ENCODE assay signal across 22 cellular contexts in genomic region chr13:52109096-52109495, GRCh38. TPM values are rescaled to one million over a fixed set of nuclear protein-coding genes. Genes with fewer than 3 reads are reported as not detected.
A peak's percentile ranks its signal among the peaks of the same experiment; 100 is the strongest.
DNase-seq lines count a peak whose midpoint lies in the region; ATAC-seq and TF ChIP-seq lines count a peak whose summit lies in the region.
"Had no signal": no experiment of that assay in that cellular context is flagged by ENCODE, and none has a peak within 500 bp of the region (broad histone marks: within the 10 kb centered on the region; RNA-seq: fewer than 3 reads in every experiment).

No MANE protein-coding gene starts in this region.

- no peak overlapping the region for H3K4me3 ChIP-seq in HUES48 (ENCODE audit: low read depth, low read length)
- H3K4me3 ChIP-seq in hepatocyte, result no peak overlapping the region
- H3K4me3 ChIP-seq in mesendoderm (ENCODE audit: low read length), result no peak overlapping the region
- H3K4me3 ChIP-seq: BLaER1 had no signal

- H2AFZ ChIP-seq in hepatocyte, result no peak overlapping the region

- no peak overlapping the region for H3K56ac ChIP-seq in mesendoderm (ENCODE audit: low read length)

- H3K36me3 ChIP-seq in HUES48 (ENCODE audit: control insufficient read depth, insufficient read depth, low read length) (no peaks in the 10 kb centered on the region), hepatocyte (replicated peaks; ENCODE audit: insufficient read depth, low read depth) (no peaks in the 10 kb centered on the region), mesendoderm (ENCODE audit: control insufficient read depth, insufficient read depth, low read length) (no peaks in the 10 kb centered on the region)
- H3K36me3 ChIP-seq: BLaER1 had no signal

- H3K79me1 ChIP-seq in mesendoderm (ENCODE audit: low read length), result no peaks in the 10 kb centered on the region

- H3K23ac ChIP-seq in mesendoderm (ENCODE audit: low read length), result no peak overlapping the region

- H3K9ac ChIP-seq in HUES48 (ENCODE audit: low read depth, low read length), result no peak overlapping the region
- no peak overlapping the region for H3K9ac ChIP-seq in mesendoderm (ENCODE audit: low read length)
- H3K9ac ChIP-seq: BLaER1 had no signal

- no peaks in the 10 kb centered on the region for H3K9me2 ChIP-seq in hepatocyte (replicated peaks; ENCODE audit: insufficient read depth)

- H3K4me2 ChIP-seq in hepatocyte (no peak overlapping the region), mesendoderm (ENCODE audit: low read length) (no peak overlapping the region)
- H3K4me2 ChIP-seq: BLaER1 had no signal

- no peak overlapping the region for H2BK120ac ChIP-seq in mesendoderm (ENCODE audit: low read depth, low read length)

- H2AK5ac ChIP-seq in mesendoderm (ENCODE audit: low read length), result no peak overlapping the region

- no peak overlapping the region for H3K18ac ChIP-seq in mesendoderm (ENCODE audit: low read length)

- H3K9me3 ChIP-seq in HUES48 (ENCODE audit: control insufficient read depth, insufficient read depth, low read length), result no peaks in the 10 kb centered on the region; the same call in 1 of the 2 replicates
- H3K9me3 ChIP-seq in hepatocyte (ENCODE audit: low read depth), result no peaks in the 10 kb centered on the region
- H3K9me3 ChIP-seq: BLaER1 had no signal

- no peaks in the 10 kb centered on the region for H3K27me3 ChIP-seq in HUES48 (ENCODE audit: control insufficient read depth, insufficient read depth, low read length)
- H3K27me3 ChIP-seq in hepatocyte, result no peaks in the 10 kb centered on the region
- H3K27me3 ChIP-seq in mesendoderm (ENCODE audit: insufficient read depth, low read length, poor library complexity), result no peaks in the 10 kb centered on the region
- H3K27me3 ChIP-seq: BLaER1 had no signal

- no peak overlapping the region for H4K8ac ChIP-seq in mesendoderm (ENCODE audit: low read depth, low read length)

- no peak for TF ChIP-seq CTCF in hepatocyte (IDR thresholded peaks at IDR 0.05; ENCODE audit: poor library complexity)

- H3K79me2 ChIP-seq in hepatocyte (no peaks in the 10 kb centered on the region), mesendoderm (ENCODE audit: control insufficient read depth, insufficient read depth, low read length) (no peaks in the 10 kb centered on the region)

- H3K4ac ChIP-seq in mesendoderm (ENCODE audit: low read depth, low read length), result no peak overlapping the region

- H3K4me1 ChIP-seq in HUES48 (ENCODE audit: control insufficient read depth, insufficient read depth, low read length), result no peaks in the 10 kb centered on the region
- peaks cover 11% of the 10 kb centered on the region for H3K4me1 ChIP-seq in hepatocyte (ENCODE audit: insufficient read depth)
- H3K4me1 ChIP-seq in mesendoderm (ENCODE audit: control insufficient read depth, low read depth, low read length), result no peaks in the 10 kb centered on the region
- H3K4me1 ChIP-seq: BLaER1 had no signal

- no peak overlapping the region for H2BK5ac ChIP-seq in mesendoderm (ENCODE audit: low read length)

- intact Hi-C loops in Right ventricle myocardium superior (cut with DNase I), result no loop called here

- H4K20me1 ChIP-seq in hepatocyte (ENCODE audit: insufficient read depth, poor library complexity, severe bottlenecking), result no peaks in the 10 kb centered on the region
- H4K20me1 ChIP-seq: BLaER1 had no signal

- no peak for ATAC-seq in GM19351 (IDR thresholded peaks at IDR 0.05; ENCODE audit: unreplicated experiment)
- ATAC-seq in Right ventricle myocardium superior (ENCODE audit: poor library complexity), result no peak
- ATAC-seq: Right ventricle myocardium inferior had no signal

- DNase-seq in hepatocyte (ENCODE audit: low spot score) (peak; percentile 19), mesendoderm (peak; percentile 45), NOMO-1 treated with dmso at 0.1 percent for 144 hours (lab: John Stamatoyannopoulos, UW; ENCODE audit: unreplicated experiment) (no peak), DMS53 treated with DMSO at 0.1 percent for 48 hours (lab: John Stamatoyannopoulos, UW; ENCODE audit: unreplicated experiment) (no peak), Right ventricle myocardium superior (no peak)
- DNase-seq: CD4-positive, alpha-beta T cell; COR-L47; DMS 273 treated with DMSO at 0.1 percent for 48 hours; DND-41; GOT3; HCEC 1CT; NCI-H1105; NCI-H2081; NCI-H446; OCI-M1 had no signal

- no peak overlapping the region for H4K5ac ChIP-seq in mesendoderm (ENCODE audit: low read length)

- H3K27ac ChIP-seq in HUES48 (ENCODE audit: low read depth, low read length), result peak overlapping the region; percentile 38
- peak overlapping the region; percentile 42 for H3K27ac ChIP-seq in hepatocyte
- H3K27ac ChIP-seq in mesendoderm (ENCODE audit: low read depth, low read length), result no peak overlapping the region
- H3K27ac ChIP-seq: BLaER1 had no signal

- H2BK15ac ChIP-seq in mesendoderm (replicated peaks; ENCODE audit: low read depth), result no peak overlapping the region

RNA-seq across cellular contexts. Expression of gene NEK5, which starts 19.8 kb away (rescaled TPM):
- total RNA-seq in hepatocyte (1.1 and 1.3 TPM in 2 replicates), Right ventricle myocardium superior (0.13 TPM)
- 1.2 and 1.3 TPM in 2 replicates for polyA plus RNA-seq in hepatocyte
- 0.67 TPM for polyA plus RNA-seq in mesendoderm (2013, experiment 1 of 2)
- polyA plus RNA-seq in mesendoderm (2013, experiment 2 of 2), result 0.64 TPM
- total RNA-seq: A673, G401, HT1080 had no signal

RNA-seq across cellular contexts. Expression of gene NEK3, which starts 50.3 kb away (rescaled TPM):
- 11.0 and 11.2 TPM in 2 replicates for total RNA-seq in hepatocyte
- polyA plus RNA-seq in hepatocyte, result 11.0 and 15.3 TPM in 2 replicates
- polyA plus RNA-seq in mesendoderm (2013, experiment 1 of 2), result 26.5 TPM
- polyA plus RNA-seq in mesendoderm (2013, experiment 2 of 2), result 27.1 TPM
- total RNA-seq in Right ventricle myocardium superior, result 3.4 TPM

Comparison
In these comparisons a context has a peak if more than half of its experiments do, and no peak if none do; other contexts are left out.
1. DNase-seq: peak in hepatocyte (single experiment) and mesendoderm (single experiment); none in NOMO-1 treated with dmso at 0.1 percent for 144 hours (single experiment), DMS53 treated with DMSO at 0.1 percent for 48 hours (single experiment) and Right ventricle myocardium superior (single experiment).